11 cellular contexts compared by ENCODE assay signal in genomic region chr6:14035448-14035847, GRCh38.
DNase-seq lines count a peak whose midpoint lies in the region; TF ChIP-seq lines count a peak whose summit lies in the region.
"Had no signal": no experiment of that assay in that cellular context is flagged by ENCODE, and none has a peak within 500 bp of the region (broad histone marks: within the 10 kb centered on the region; RNA-seq: fewer than 3 reads in every experiment).

No MANE protein-coding gene starts in this region.

- H3K4me1 ChIP-seq in testis: no peaks in the 10 kb centered on the region

- TF ChIP-seq POLR2A in testis (IDR thresholded peaks at IDR 0.05): no peak

- H3K9me3 ChIP-seq in testis: no peaks in the 10 kb centered on the region

- peak; percentile 90 for DNase-seq in A172 (ENCODE audit: low spot score)
- DNase-seq in HFF-Myc (ENCODE audit: extremely low read depth, low read depth): peak; percentile 54
- peak; percentile 90 for DNase-seq in astrocyte of the spinal cord (ENCODE audit: low read depth, low spot score)
- peak; percentile 92 for DNase-seq in islet precursor cell
- DNase-seq in CD1c-positive myeloid dendritic cell (ENCODE audit: extremely low spot score): no peak
- no peak for DNase-seq in putamen (ENCODE audit: low spot score)
- DNase-seq in GF-D8 (lab: John Stamatoyannopoulos, UW): no peak
- DNase-seq in testis: no peak
- DNase-seq: activated T-cell treated with anti-CD3 and anti-CD28 coated beads for 4 hours, immature natural killer cell had no signal

- intact Hi-C loops in testis (cut with DNase I; ENCODE audit: low total_unique reads): no loop called here

- in situ Hi-C loops in astrocyte of the spinal cord (cut with HindIII; ENCODE audit: low sequenced_read_pairs): loop anchor here (25.0 kb wide), 1 partner anchor 123 kb away; the partner anchor contains the start of gene RNF182

- 80 to 81% methylated on average over 5 of the region's 5 CpGs for WGBS in testis, 2 donors

- TF ChIP-seq CTCF in HFF-Myc (IDR thresholded peaks at IDR 0.05; ENCODE audit: low read depth, low read length, missing control alignments) (no peak), astrocyte of the spinal cord (IDR thresholded peaks at IDR 0.05; ENCODE audit: low read depth, low read length) (no peak), testis (IDR thresholded peaks at IDR 0.05) (no peak)

- H3K27me3 ChIP-seq in testis: no peaks in the 10 kb centered on the region

- H3K4me3 ChIP-seq in HFF-Myc (replicated peaks; ENCODE audit: low read depth, low read length) (no peak overlapping the region), astrocyte of the spinal cord (ENCODE audit: low read depth, low read length) (no peak overlapping the region), testis (no peak overlapping the region)

- no peak overlapping the region for H3K27ac ChIP-seq in testis
- H3K27ac ChIP-seq: C4-2B had no signal

- H3K36me3 ChIP-seq in testis (ENCODE audit: low read depth, missing control alignments): no peaks in the 10 kb centered on the region

Comparison
In these comparisons a context has a peak if more than half of its experiments do, and no peak if none do; other contexts are left out.
1. DNase-seq: peak in A172 (single experiment), HFF-Myc (single experiment), astrocyte of the spinal cord (single experiment) and islet precursor cell (single experiment); none in CD1c-positive myeloid dendritic cell (single experiment), putamen (single experiment), GF-D8 (single experiment) and testis (single experiment).